7 cellular contexts compared by ENCODE assay signal in genomic region chr16:73262931-73263330, GRCh38.
"Had no signal": no experiment of that assay in that cellular context is flagged by ENCODE, and none has a peak within 500 bp of the region (broad histone marks: within the 10 kb centered on the region; RNA-seq: fewer than 3 reads in every experiment).

No MANE protein-coding gene starts in this region.

- DNase-seq: IMR-90, KBM-7, KG1 had no signal

- H3K9ac ChIP-seq: KMS-11 had no signal

- ATAC-seq: K562 had no signal

- FAIRE-seq: HTR-8/SVneo, K562 had no signal

- H3K4me2 ChIP-seq: KMS-11 had no signal

- H3K27ac ChIP-seq: HL-60, KMS-11 had no signal

- H3K4me3 ChIP-seq: K562 had no signal
